Comparison of ENCODE assay signal across 6 cellular contexts in the genomic region with DNA sequence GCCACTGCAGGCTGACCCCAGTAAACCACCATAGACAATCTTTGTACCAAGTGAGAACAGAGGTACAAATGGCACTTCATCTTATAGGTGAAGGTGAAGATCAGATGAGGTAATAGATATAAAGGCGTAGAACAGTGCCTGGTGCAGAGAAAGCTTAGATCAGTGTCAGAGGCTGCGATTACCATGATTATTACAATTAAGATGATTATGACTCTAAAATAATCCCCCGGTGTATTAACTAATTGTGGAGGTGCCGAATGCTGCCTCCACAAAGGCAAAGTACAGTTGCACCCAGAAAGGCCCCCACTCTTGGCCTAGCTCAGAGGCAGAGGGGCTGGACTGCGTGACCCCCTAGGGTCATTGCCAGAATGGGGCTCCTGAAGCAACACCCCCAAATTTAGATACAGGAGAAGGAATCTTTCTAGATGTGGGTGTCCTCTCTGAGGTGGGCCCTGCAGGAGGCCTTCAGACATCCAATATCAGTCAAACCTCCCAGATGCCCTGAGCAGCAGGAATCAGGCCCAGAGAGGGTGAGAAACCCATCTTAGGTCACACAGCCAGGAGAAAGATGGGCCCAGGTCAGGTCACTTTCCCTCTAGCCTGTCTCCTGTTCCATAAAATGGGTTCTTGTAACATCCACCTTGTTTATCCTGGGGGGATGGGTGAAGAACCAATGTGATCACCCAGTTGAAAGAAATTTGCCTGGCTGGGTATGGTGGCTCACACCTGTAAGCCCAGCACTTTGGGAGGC.
"Had no signal": no experiment of that assay in that cellular context is flagged by ENCODE, and none has a peak within 500 bp of the region (broad histone marks: within the 10 kb centered on the region; RNA-seq: fewer than 3 reads in every experiment).

No MANE protein-coding gene starts in this region.

- H2AFZ ChIP-seq: GM23248 had no signal

- H3K27ac ChIP-seq: GM23248 had no signal

- FAIRE-seq: HTR-8/SVneo had no signal

- H3K9me3 ChIP-seq: HAP-1 had no signal

- H3K9ac ChIP-seq: GM23248 had no signal

- DNase-seq: GM23248, GOT3, H7, KG1 had no signal

- H3K36me3 ChIP-seq: HAP-1 had no signal

- H3K4me3 ChIP-seq: GM23248, HAP-1 had no signal

- H3K4me1 ChIP-seq: HAP-1 had no signal
